1 cellular context compared by ENCODE assay signal in the genomic region with DNA sequence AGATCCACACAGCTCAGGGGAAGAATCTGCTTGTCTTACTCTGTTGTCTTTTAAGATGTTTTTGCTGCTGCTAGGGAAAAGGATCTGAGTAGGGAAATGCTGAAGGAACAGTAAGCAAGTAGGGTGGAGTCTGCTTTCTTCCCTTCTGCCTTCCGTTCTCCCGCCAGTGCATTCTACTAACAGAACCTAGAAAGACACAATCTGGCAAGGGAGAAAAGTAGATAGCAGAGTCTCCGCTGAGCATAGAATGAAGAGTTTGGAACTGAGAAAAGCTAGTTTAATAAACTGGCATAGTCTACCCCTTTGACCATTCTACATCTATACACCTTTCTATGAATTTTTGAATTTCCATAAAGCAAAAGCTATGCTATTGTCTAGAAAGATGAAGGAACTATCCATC.
TF ChIP-seq lines count a peak whose summit lies in the region.

No MANE protein-coding gene starts in this region.

TF ChIP-seq in GM23338, 12 proteins besides CTCF, POLR2A, EP300 and RAD21 (continued from another document):
- TF ChIP-seq, protein P1, sequence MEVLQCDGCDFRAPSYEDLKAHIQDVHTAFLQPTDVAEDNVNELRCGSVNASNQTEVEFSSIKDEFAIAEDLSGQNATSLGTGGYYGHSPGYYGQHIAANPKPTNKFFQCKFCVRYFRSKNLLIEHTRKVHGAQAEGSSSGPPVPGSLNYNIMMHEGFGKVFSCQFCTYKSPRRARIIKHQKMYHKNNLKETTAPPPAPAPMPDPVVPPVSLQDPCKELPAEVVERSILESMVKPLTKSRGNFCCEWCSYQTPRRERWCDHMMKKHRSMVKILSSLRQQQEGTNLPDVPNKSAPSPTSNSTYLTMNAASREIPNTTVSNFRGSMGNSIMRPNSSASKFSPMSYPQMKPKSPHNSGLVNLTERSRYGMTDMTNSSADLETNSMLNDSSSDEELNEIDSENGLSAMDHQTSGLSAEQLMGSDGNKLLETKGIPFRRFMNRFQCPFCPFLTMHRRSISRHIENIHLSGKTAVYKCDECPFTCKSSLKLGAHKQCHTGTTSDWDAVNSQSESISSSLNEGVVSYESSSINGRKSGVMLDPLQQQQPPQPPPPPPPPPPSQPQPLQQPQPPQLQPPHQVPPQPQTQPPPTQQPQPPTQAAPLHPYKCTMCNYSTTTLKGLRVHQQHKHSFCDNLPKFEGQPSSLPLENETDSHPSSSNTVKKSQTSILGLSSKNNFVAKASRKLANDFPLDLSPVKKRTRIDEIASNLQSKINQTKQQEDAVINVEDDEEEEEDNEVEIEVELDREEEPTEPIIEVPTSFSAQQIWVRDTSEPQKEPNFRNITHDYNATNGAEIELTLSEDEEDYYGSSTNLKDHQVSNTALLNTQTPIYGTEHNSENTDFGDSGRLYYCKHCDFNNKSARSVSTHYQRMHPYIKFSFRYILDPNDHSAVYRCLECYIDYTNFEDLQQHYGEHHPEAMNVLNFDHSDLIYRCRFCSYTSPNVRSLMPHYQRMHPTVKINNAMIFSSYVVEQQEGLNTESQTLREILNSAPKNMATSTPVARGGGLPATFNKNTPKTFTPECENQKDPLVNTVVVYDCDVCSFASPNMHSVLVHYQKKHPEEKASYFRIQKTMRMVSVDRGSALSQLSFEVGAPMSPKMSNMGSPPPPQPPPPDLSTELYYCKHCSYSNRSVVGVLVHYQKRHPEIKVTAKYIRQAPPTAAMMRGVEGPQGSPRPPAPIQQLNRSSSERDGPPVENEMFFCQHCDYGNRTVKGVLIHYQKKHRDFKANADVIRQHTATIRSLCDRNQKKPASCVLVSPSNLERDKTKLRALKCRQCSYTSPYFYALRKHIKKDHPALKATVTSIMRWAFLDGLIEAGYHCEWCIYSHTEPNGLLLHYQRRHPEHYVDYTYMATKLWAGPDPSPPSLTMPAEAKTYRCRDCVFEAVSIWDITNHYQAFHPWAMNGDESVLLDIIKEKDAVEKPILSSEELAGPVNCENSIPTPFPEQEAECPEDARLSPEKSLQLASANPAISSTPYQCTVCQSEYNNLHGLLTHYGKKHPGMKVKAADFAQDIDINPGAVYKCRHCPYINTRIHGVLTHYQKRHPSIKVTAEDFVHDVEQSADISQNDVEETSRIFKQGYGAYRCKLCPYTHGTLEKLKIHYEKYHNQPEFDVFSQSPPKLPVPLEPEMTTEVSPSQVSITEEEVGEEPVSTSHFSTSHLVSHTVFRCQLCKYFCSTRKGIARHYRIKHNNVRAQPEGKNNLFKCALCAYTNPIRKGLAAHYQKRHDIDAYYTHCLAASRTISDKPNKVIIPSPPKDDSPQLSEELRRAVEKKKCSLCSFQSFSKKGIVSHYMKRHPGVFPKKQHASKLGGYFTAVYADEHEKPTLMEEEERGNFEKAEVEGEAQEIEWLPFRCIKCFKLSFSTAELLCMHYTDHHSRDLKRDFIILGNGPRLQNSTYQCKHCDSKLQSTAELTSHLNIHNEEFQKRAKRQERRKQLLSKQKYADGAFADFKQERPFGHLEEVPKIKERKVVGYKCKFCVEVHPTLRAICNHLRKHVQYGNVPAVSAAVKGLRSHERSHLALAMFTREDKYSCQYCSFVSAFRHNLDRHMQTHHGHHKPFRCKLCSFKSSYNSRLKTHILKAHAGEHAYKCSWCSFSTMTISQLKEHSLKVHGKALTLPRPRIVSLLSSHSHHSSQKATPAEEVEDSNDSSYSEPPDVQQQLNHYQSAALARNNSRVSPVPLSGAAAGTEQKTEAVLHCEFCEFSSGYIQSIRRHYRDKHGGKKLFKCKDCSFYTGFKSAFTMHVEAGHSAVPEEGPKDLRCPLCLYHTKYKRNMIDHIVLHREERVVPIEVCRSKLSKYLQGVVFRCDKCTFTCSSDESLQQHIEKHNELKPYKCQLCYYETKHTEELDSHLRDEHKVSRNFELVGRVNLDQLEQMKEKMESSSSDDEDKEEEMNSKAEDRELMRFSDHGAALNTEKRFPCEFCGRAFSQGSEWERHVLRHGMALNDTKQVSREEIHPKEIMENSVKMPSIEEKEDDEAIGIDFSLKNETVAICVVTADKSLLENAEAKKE (CRISPR knock-in tag; IDR thresholded peaks at IDR 0.05): no peak
- TF ChIP-seq, protein P2, sequence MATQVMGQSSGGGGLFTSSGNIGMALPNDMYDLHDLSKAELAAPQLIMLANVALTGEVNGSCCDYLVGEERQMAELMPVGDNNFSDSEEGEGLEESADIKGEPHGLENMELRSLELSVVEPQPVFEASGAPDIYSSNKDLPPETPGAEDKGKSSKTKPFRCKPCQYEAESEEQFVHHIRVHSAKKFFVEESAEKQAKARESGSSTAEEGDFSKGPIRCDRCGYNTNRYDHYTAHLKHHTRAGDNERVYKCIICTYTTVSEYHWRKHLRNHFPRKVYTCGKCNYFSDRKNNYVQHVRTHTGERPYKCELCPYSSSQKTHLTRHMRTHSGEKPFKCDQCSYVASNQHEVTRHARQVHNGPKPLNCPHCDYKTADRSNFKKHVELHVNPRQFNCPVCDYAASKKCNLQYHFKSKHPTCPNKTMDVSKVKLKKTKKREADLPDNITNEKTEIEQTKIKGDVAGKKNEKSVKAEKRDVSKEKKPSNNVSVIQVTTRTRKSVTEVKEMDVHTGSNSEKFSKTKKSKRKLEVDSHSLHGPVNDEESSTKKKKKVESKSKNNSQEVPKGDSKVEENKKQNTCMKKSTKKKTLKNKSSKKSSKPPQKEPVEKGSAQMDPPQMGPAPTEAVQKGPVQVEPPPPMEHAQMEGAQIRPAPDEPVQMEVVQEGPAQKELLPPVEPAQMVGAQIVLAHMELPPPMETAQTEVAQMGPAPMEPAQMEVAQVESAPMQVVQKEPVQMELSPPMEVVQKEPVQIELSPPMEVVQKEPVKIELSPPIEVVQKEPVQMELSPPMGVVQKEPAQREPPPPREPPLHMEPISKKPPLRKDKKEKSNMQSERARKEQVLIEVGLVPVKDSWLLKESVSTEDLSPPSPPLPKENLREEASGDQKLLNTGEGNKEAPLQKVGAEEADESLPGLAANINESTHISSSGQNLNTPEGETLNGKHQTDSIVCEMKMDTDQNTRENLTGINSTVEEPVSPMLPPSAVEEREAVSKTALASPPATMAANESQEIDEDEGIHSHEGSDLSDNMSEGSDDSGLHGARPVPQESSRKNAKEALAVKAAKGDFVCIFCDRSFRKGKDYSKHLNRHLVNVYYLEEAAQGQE (IDR thresholded peaks at IDR 0.05; ENCODE audit: unreplicated experiment): no peak
- no peak for TF ChIP-seq STAT1 (IDR thresholded peaks at IDR 0.05; ENCODE audit: unreplicated experiment)
- no peak for TF ChIP-seq POLR2AphosphoS5 (IDR thresholded peaks at IDR 0.05; ENCODE audit: low read depth)
- TF ChIP-seq EZH2 (IDR thresholded peaks at IDR 0.05; ENCODE audit: low read depth, unreplicated experiment): no peak
